ENCODE assay signal across 9 cellular contexts in genomic region chr1:211589782-211590721, GRCh38. TPM values are rescaled to one million over a fixed set of nuclear protein-coding genes. Genes with fewer than 3 reads are reported as not detected.
A peak's percentile ranks its signal among the peaks of the same experiment; 100 is the strongest.
DNase-seq lines count a peak whose midpoint lies in the region; ATAC-seq and TF ChIP-seq lines count a peak whose summit lies in the region.
"Had no signal": no experiment of that assay in that cellular context is flagged by ENCODE, and none has a peak within 500 bp of the region (broad histone marks: within the 10 kb centered on the region; RNA-seq: fewer than 3 reads in every experiment).

No MANE protein-coding gene starts in this region.

- no peaks in the 10 kb centered on the region for H3K9me2 ChIP-seq in PC-9 (ENCODE audit: insufficient read depth)

- BruUV-seq in PC-9 (replicated peaks; lab: Mats Ljungman, UMichigan): no TSS peak

- no peak overlapping the region for H2AFZ ChIP-seq in PC-9

- H3K4me3 ChIP-seq in BLaER1: no peak overlapping the region
- H3K4me3 ChIP-seq in PC-9: no peak overlapping the region
- H3K4me3 ChIP-seq in fibroblast of the aortic adventitia (ENCODE audit: low read depth, low read length): no peak overlapping the region
- peak overlapping the region; percentile 2 to 60 for H3K4me3 ChIP-seq in neutrophil (ENCODE audit: low read depth in 1 of 2, low read length in 1 of 2)

- H3K4me2 ChIP-seq in BLaER1: peak overlapping the region; percentile 37
- H3K4me2 ChIP-seq in PC-9: 0 out of 2 replicates have a peak overlapping the region, but pooled peaks have one; percentile 34

- CTCF ChIA-PET in PC-9 (lab: Charles Lee): no interaction called here

- H3K9me3 ChIP-seq in BLaER1: no peaks in the 10 kb centered on the region
- H3K9me3 ChIP-seq in PC-9 (ENCODE audit: insufficient read depth, low read depth): no peaks in the 10 kb centered on the region
- H3K9me3 ChIP-seq in neutrophil: no peaks in the 10 kb centered on the region

- no peak for ATAC-seq in HG02763 (IDR thresholded peaks at IDR 0.05; ENCODE audit: unreplicated experiment)
- no peak for ATAC-seq in stimulated activated naive CD8-positive, alpha-beta T cell treated with anti-CD3 and anti-CD28 coated beads, Interleukin-15, Interleukin-2, amounts not matched to agents 100 U/mL and 50 U/mL, for 24 hours

- H3K4me1 ChIP-seq in BLaER1 (peaks cover 20% of the 10 kb centered on the region), PC-9 (replicated peaks; ENCODE audit: insufficient read depth) (peaks cover 34% of the 10 kb centered on the region), neutrophil (ENCODE audit: control insufficient read depth in 1 of 2, insufficient read depth in 1 of 2, low read depth in 1 of 2, low read length in 1 of 2) (peaks cover 25 to 28% of the 10 kb centered on the region in 2 experiments)

- POLR2A ChIA-PET in PC-9 (lab: Charles Lee; ENCODE audit: unreplicated experiment): interaction anchor here (0.6 kb wide), 1 partner anchor 77 kb away, joined by 4 read pairs; no protein-coding TSS in a partner anchor

- TF ChIP-seq CTCF in PC-9 (conservative IDR thresholded peaks at IDR 0.05): no peak
- TF ChIP-seq CTCF in fibroblast of the aortic adventitia (IDR thresholded peaks at IDR 0.05; ENCODE audit: insufficient read depth, low read length): no peak
- no peak for TF ChIP-seq CTCF in neutrophil (IDR thresholded peaks at IDR 0.05)

- no peak overlapping the region for H3K9ac ChIP-seq in BLaER1

- DNase-seq in PC-9 (peak; percentile 55 to 65), fibroblast of the aortic adventitia (ENCODE audit: low read depth) (peak; percentile 91), hepatic stellate cell (ENCODE audit: low spot score) (no peak)
- DNase-seq in stimulated activated CD4-positive, alpha-beta T cell treated with anti-CD3 and anti-CD28 coated beads, Interleukin-4, amount 100 ng/mL, for 1 hour: no peak
- DNase-seq in stimulated activated naive CD8-positive, alpha-beta T cell treated with anti-CD3 and anti-CD28 coated beads, Interleukin-15, Interleukin-2, amounts not matched to agents 100 U/mL and 50 U/mL, for 24 hours: no peak
- DNase-seq: NCI-H1930 had no signal

- no peaks in the 10 kb centered on the region for H3K79me2 ChIP-seq in PC-9 (ENCODE audit: low read depth)

- H3K36me3 ChIP-seq in BLaER1 (no peaks in the 10 kb centered on the region), PC-9 (ENCODE audit: low read depth) (no peaks in the 10 kb centered on the region), neutrophil (no peaks in the 10 kb centered on the region)

- no peaks in the 10 kb centered on the region for H3K27me3 ChIP-seq in BLaER1
- no peaks in the 10 kb centered on the region for H3K27me3 ChIP-seq in PC-9 (ENCODE audit: insufficient read depth, low read depth)
- H3K27me3 ChIP-seq in neutrophil: no peaks in the 10 kb centered on the region

- intact Hi-C loops in PC-9 (cut with micrococcal nuclease; ENCODE audit: unreplicated experiment): no loop called here

- no peaks in the 10 kb centered on the region for H4K20me1 ChIP-seq in BLaER1
- no peaks in the 10 kb centered on the region for H4K20me1 ChIP-seq in PC-9 (ENCODE audit: insufficient read depth)

- H3K27ac ChIP-seq in BLaER1 (peak overlapping the region; percentile 5; the same call in 1 of the 2 replicates), PC-9 (peak overlapping the region; percentile 34), neutrophil (peak overlapping the region; percentile 83)

- H3F3A ChIP-seq in PC-9 (ENCODE audit: insufficient read depth, low read depth): peaks cover 18% of the 10 kb centered on the region; the same call in 1 of the 2 replicates

RNA-seq across cellular contexts. Expression of gene SLC30A1, which starts 11.1 kb away (rescaled TPM):
- total RNA-seq in PC-9 (2021) (26.8 and 27.6 TPM in 2 replicates), fibroblast of the aortic adventitia (ENCODE audit: low replicate concordance) (37.2 and 47.4 TPM in 2 replicates)

Comparison
In these comparisons a context has a peak if more than half of its experiments do, and no peak if none do; other contexts are left out.
1. H3K27ac ChIP-seq: peak in every context shown above with its lines; median percentile 83 in neutrophil; 34 in PC-9; 5 in BLaER1.
2. H3K4me3 ChIP-seq: peak in neutrophil (2 of 2); none in BLaER1 (single experiment), PC-9 (single experiment) and fibroblast of the aortic adventitia (single experiment).
3. DNase-seq: peak in PC-9 (2 of 2) and fibroblast of the aortic adventitia (single experiment); none in stimulated activated CD4-positive, alpha-beta T cell treated with anti-CD3 and anti-CD28 coated beads, Interleukin-4, amount 100 ng/mL, for 1 hour (single experiment), stimulated activated naive CD8-positive, alpha-beta T cell treated with anti-CD3 and anti-CD28 coated beads, Interleukin-15, Interleukin-2, amounts not matched to agents 100 U/mL and 50 U/mL, for 24 hours (single experiment) and hepatic stellate cell (single experiment).